2 cellular contexts compared by ENCODE assay signal in genomic region chr6:161037873-161038228, GRCh38.
TF ChIP-seq lines count a peak whose summit lies in the region.

No MANE protein-coding gene starts in this region.

TF ChIP-seq in SK-N-SH, 30 proteins besides CTCF, POLR2A, EP300 and RAD21 (continued from another document):
- TF ChIP-seq REST (IDR thresholded peaks at IDR 0.05; ENCODE audit: low read depth, low read length) (no peak), TAF1 (IDR thresholded peaks at IDR 0.05; ENCODE audit: borderline replicate concordance, low read depth, low read length) (no peak), RXRA (IDR thresholded peaks at IDR 0.05; ENCODE audit: borderline replicate concordance, low read depth) (no peak), POLR2AphosphoS5 (IDR thresholded peaks at IDR 0.05; ENCODE audit: low read depth, low read length) (no peak), NRF1 (IDR thresholded peaks at IDR 0.05; ENCODE audit: low read depth, low read length) (no peak)
- TF ChIP-seq, protein P1, sequence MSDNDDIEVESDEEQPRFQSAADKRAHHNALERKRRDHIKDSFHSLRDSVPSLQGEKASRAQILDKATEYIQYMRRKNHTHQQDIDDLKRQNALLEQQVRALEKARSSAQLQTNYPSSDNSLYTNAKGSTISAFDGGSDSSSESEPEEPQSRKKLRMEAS (IDR thresholded peaks at IDR 0.05; ENCODE audit: low read depth) = no peak
- TF ChIP-seq, protein P2, sequence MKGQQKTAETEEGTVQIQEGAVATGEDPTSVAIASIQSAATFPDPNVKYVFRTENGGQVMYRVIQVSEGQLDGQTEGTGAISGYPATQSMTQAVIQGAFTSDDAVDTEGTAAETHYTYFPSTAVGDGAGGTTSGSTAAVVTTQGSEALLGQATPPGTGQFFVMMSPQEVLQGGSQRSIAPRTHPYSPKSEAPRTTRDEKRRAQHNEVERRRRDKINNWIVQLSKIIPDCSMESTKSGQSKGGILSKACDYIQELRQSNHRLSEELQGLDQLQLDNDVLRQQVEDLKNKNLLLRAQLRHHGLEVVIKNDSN (IDR thresholded peaks at IDR 0.05; ENCODE audit: borderline replicate concordance, low read depth) = no peak

TF ChIP-seq in SK-N-SH treated with all-trans-retinoic acid at 6 μM for 48 hours, 23 proteins besides CTCF, POLR2A, EP300 and RAD21 (continued from another document):
- TF ChIP-seq TSHZ2 (CRISPR knock-in tag; IDR thresholded peaks at IDR 0.05) = no peak
